20 cellular contexts compared by ENCODE assay signal in genomic region chr13:24011266-24011665, GRCh38.
"Had no signal": no experiment of that assay in that cellular context is flagged by ENCODE, and none has a peak within 500 bp of the region (broad histone marks: within the 10 kb centered on the region; RNA-seq: fewer than 3 reads in every experiment).

No MANE protein-coding gene starts in this region.

- DNase-seq: cerebellar nuclear complex; effector memory CD8-positive, alpha-beta T cell; esophagus squamous epithelium; foreskin fibroblast; heart left ventricle; hippocampal formation; left colon; naive B cell; nephron progenitor cell; right cardiac atrium; small intestine; stimulated activated CD4-positive, alpha-beta T cell treated with anti-CD3 and anti-CD28 coated beads, Interleukin-12 subunit alpha, Interleukin-12 subunit beta, amount 100 ng/mL, for 4 hours; stimulated activated naive CD4-positive, alpha-beta T cell; stomach; substantia nigra; transverse colon had no signal

- H3K4me1 ChIP-seq: esophagus squamous epithelium, stomach, transverse colon had no signal

- H3K36me3 Mint-ChIP-seq: mesothelial cell of epicardium, naive B cell had no signal

- H3K4me1 Mint-ChIP-seq: naive B cell had no signal

- H3K4me3 Mint-ChIP-seq: dendritic cell treated with granulocyte-macrophage colony-stimulating factor and Interleukin-4, amounts not matched to agents 40 ng/mL and 50 ng/mL, for 4 days; effector memory CD8-positive, alpha-beta T cell; mesothelial cell of epicardium; naive B cell; nephron progenitor cell had no signal

- H3K9me3 ChIP-seq: esophagus squamous epithelium, heart left ventricle, stomach, thoracic aorta, transverse colon had no signal

- H3K27me3 ChIP-seq: esophagus squamous epithelium, heart left ventricle, transverse colon had no signal

- H3K9me3 Mint-ChIP-seq: dendritic cell treated with granulocyte-macrophage colony-stimulating factor and Interleukin-4, amounts not matched to agents 40 ng/mL and 50 ng/mL, for 4 days; effector memory CD8-positive, alpha-beta T cell; mesothelial cell of epicardium; nephron progenitor cell had no signal

- H3K27ac ChIP-seq: esophagus squamous epithelium, heart left ventricle, stomach, thoracic aorta, transverse colon had no signal

- H3K27ac Mint-ChIP-seq: dendritic cell treated with granulocyte-macrophage colony-stimulating factor and Interleukin-4, amounts not matched to agents 40 ng/mL and 50 ng/mL, for 4 days; mesothelial cell of epicardium; naive B cell; nephron progenitor cell had no signal

- H3K36me3 ChIP-seq: esophagus squamous epithelium, heart left ventricle, stomach, thoracic aorta, transverse colon had no signal

- FAIRE-seq: colon, small intestine had no signal

- ATAC-seq: effector memory CD8-positive, alpha-beta T cell; heart left ventricle; left colon; right cardiac atrium had no signal

- H3K4me3 ChIP-seq: esophagus squamous epithelium, heart left ventricle, stomach, thoracic aorta, transverse colon had no signal
